In genomic region chr9:99046068-99046467, GRCh38 we compare ENCODE assay signal across 24 cellular contexts. TPM values are rescaled to one million over a fixed set of nuclear protein-coding genes. Genes with fewer than 3 reads are reported as not detected.
DNase-seq lines count a peak whose midpoint lies in the region; ATAC-seq and TF ChIP-seq lines count a peak whose summit lies in the region.
"Had no signal": no experiment of that assay in that cellular context is flagged by ENCODE, and none has a peak within 500 bp of the region (broad histone marks: within the 10 kb centered on the region; RNA-seq: fewer than 3 reads in every experiment).

No MANE protein-coding gene starts in this region.

- no peaks in the 10 kb centered on the region for H3K36me3 Mint-ChIP-seq in WTC11
- H3K36me3 Mint-ChIP-seq in activated T-helper 1 cell treated with anti-CD3 and anti-CD28 coated beads, Interleukin-12 subunit alpha, Interleukin-12 subunit beta, Interleukin-2, Interleukin-4 antibody, amounts not matched to agents 30 ng/mL and 10 ng/mL and 1 ng/mL, durations not matched to agents 14 hours and 24 hours and 36 hours (ENCODE audit: low read depth), result peaks cover 14% of the 10 kb centered on the region

- 0 out of 2 replicates have a peak, but pooled peaks cover 9% of the 10 kb centered on the region for H3K4me1 Mint-ChIP-seq in WTC11
- H3K4me1 Mint-ChIP-seq in activated T-helper 1 cell treated with anti-CD3 and anti-CD28 coated beads, Interleukin-12 subunit alpha, Interleukin-12 subunit beta, Interleukin-2, Interleukin-4 antibody, amounts not matched to agents 30 ng/mL and 10 ng/mL and 1 ng/mL, durations not matched to agents 14 hours and 24 hours and 36 hours (ENCODE audit: low read depth), result peaks cover 69% of the 10 kb centered on the region

- DNase-seq in DMS53 (lab: John Stamatoyannopoulos, UW) (peak; percentile 21), DMS53 treated with DMSO at 0.1 percent for 48 hours (lab: John Stamatoyannopoulos, UW; ENCODE audit: unreplicated experiment) (no peak), WTC11 (ENCODE audit: low spot score) (no peak), stomach (no peak)
- DNase-seq in activated T-helper 1 cell treated with anti-CD3 and anti-CD28 coated beads, Interleukin-12 subunit alpha, Interleukin-12 subunit beta, Interleukin-2, Interleukin-4 antibody, amounts not matched to agents 30 ng/mL and 10 ng/mL and 1 ng/mL, durations not matched to agents 14 hours and 24 hours and 36 hours (ENCODE audit: low spot score), result no peak
- DNase-seq in activated effector memory CD4-positive, alpha-beta T cell treated with Interleukin-2 at 50 U/mL for 16 hours, result no peak
- DNase-seq: ACHN; Caco-2; CD4-positive, alpha-beta memory T cell; DMS153; GDM1; KBM-7; NCI-H1092; NCI-H1436; NCI-H2029; NCI-H226; NCI-H510A treated with DMSO at 0.1 percent for 48 hours; NCI-H82; OCI-M1 had no signal

- H3K9me3 Mint-ChIP-seq in WTC11, result peaks cover 23% of the 10 kb centered on the region
- H3K9me3 Mint-ChIP-seq in activated T-helper 1 cell treated with anti-CD3 and anti-CD28 coated beads, Interleukin-12 subunit alpha, Interleukin-12 subunit beta, Interleukin-2, Interleukin-4 antibody, amounts not matched to agents 30 ng/mL and 10 ng/mL and 1 ng/mL, durations not matched to agents 14 hours and 24 hours and 36 hours, result peaks cover 31% of the 10 kb centered on the region

- no peak overlapping the region for H3K4me3 Mint-ChIP-seq in WTC11
- H3K4me3 Mint-ChIP-seq in activated T-helper 1 cell treated with anti-CD3 and anti-CD28 coated beads, Interleukin-12 subunit alpha, Interleukin-12 subunit beta, Interleukin-2, Interleukin-4 antibody, amounts not matched to agents 30 ng/mL and 10 ng/mL and 1 ng/mL, durations not matched to agents 14 hours and 24 hours and 36 hours, result no peak overlapping the region
- H3K4me3 Mint-ChIP-seq: CD4-positive, alpha-beta memory T cell had no signal

- POLR2A ChIA-PET in WTC11 (lab: Charles Lee), result interaction anchor here (0.6 kb wide), 1 partner anchor 14 kb away, joined by 4 read pairs; no protein-coding TSS in a partner anchor

- no peak for TF ChIP-seq EP300 in stomach (IDR thresholded peaks at IDR 0.05)

- H3K27me3 ChIP-seq in muscle layer of colon (ENCODE audit: control insufficient read depth in 1 of 2, insufficient read depth in 2 of 2, low read length in 2 of 2) (no peaks in the 10 kb centered on the region), stomach (peaks cover 0 to 5% (median 0%) of the 10 kb centered on the region in 3 donors)
- H3K27me3 ChIP-seq: SJSA1 had no signal

- H3K36me3 ChIP-seq in muscle layer of colon (ENCODE audit: insufficient read depth, low read length) (peaks cover 47% of the 10 kb centered on the region), stomach (peaks cover 0 to 53% (median 29%) of the 10 kb centered on the region in 4 donors)
- H3K36me3 ChIP-seq: SJSA1 had no signal

- TF ChIP-seq POLR2A in stomach (IDR thresholded peaks at IDR 0.05), result no peak

- ATAC-seq in WTC11 (peak; percentile 64), HG03139 (IDR thresholded peaks at IDR 0.05; ENCODE audit: unreplicated experiment) (no peak)

- peaks cover 15% of the 10 kb centered on the region for H3K4me1 ChIP-seq in muscle layer of colon (ENCODE audit: insufficient read depth, low read length)
- peaks cover 0 to 14% (median 2%) of the 10 kb centered on the region in 4 donors for H3K4me1 ChIP-seq in stomach
- H3K4me1 ChIP-seq: Caco-2 had no signal

- H3K27me3 Mint-ChIP-seq in WTC11 (ENCODE audit: low read depth), result 0 out of 2 replicates have a peak, but pooled peaks cover 3% of the 10 kb centered on the region
- no peaks in the 10 kb centered on the region for H3K27me3 Mint-ChIP-seq in activated T-helper 1 cell treated with anti-CD3 and anti-CD28 coated beads, Interleukin-12 subunit alpha, Interleukin-12 subunit beta, Interleukin-2, Interleukin-4 antibody, amounts not matched to agents 30 ng/mL and 10 ng/mL and 1 ng/mL, durations not matched to agents 14 hours and 24 hours and 36 hours (ENCODE audit: insufficient read depth)
- H3K27me3 Mint-ChIP-seq: CD4-positive, alpha-beta memory T cell had no signal

- peak overlapping the region; percentile 81 for H3K27ac ChIP-seq in muscle layer of colon (ENCODE audit: low read depth, low read length)
- H3K27ac ChIP-seq in stomach, result peak overlapping the region in 3 of 5 donors; percentile 48 to 81 (median 67)
- H3K27ac ChIP-seq: 22Rv1, SJSA1 had no signal

- TF ChIP-seq CTCF in WTC11 (IDR thresholded peaks at IDR 0.05), result no peak
- TF ChIP-seq CTCF in stomach (IDR thresholded peaks at IDR 0.05), result no peak

- intact Hi-C loops in stomach (cut with DNase I; ENCODE audit: low total_unique reads), result no loop called here
- intact Hi-C loops in activated T-helper 1 cell treated with anti-CD3 and anti-CD28 coated beads, Interleukin-12 subunit alpha, Interleukin-12 subunit beta, Interleukin-2, Interleukin-4 antibody, amounts not matched to agents 30 ng/mL and 10 ng/mL and 1 ng/mL, durations not matched to agents 14 hours and 24 hours and 36 hours (cut with micrococcal nuclease), result no loop called here

- CTCF ChIA-PET in WTC11 (lab: Charles Lee), result no interaction called here

- 87 to 96% (median 93%) methylated on average over 3 of the region's 3 CpGs for WGBS in stomach, 5 donors

- H3K4me3 ChIP-seq in muscle layer of colon (ENCODE audit: low read depth in 1 of 2, low read length in 2 of 2) (no peak overlapping the region), stomach (no peak overlapping the region)
- H3K4me3 ChIP-seq: BLaER1 treated with 17β-estradiol and CSF1 and Interleukin-3, amounts not matched to agents 10 nM and 100 nM; SJSA1 had no signal

- no peak overlapping the region for H3K9ac ChIP-seq in muscle layer of colon (ENCODE audit: low read length)
- H3K9ac ChIP-seq: BLaER1 treated with 17β-estradiol and CSF1 and Interleukin-3, amounts not matched to agents 10 nM and 100 nM had no signal

- H3K27ac Mint-ChIP-seq in WTC11, result no peak overlapping the region
- no peak overlapping the region for H3K27ac Mint-ChIP-seq in activated T-helper 1 cell treated with anti-CD3 and anti-CD28 coated beads, Interleukin-12 subunit alpha, Interleukin-12 subunit beta, Interleukin-2, Interleukin-4 antibody, amounts not matched to agents 30 ng/mL and 10 ng/mL and 1 ng/mL, durations not matched to agents 14 hours and 24 hours and 36 hours

- H3K9me3 ChIP-seq in muscle layer of colon (ENCODE audit: low read length) (peaks cover 7% of the 10 kb centered on the region), stomach (peaks cover 0 to 10% (median 3%) of the 10 kb centered on the region in 4 donors)
- H3K9me3 ChIP-seq: Caco-2 had no signal

TF ChIP-seq in WTC11, 78 proteins besides CTCF, POLR2A, EP300 and RAD21:
- TF ChIP-seq ZNF121 (CRISPR knock-in tag; IDR thresholded peaks at IDR 0.05), result no peak
- TF ChIP-seq, protein P1, sequence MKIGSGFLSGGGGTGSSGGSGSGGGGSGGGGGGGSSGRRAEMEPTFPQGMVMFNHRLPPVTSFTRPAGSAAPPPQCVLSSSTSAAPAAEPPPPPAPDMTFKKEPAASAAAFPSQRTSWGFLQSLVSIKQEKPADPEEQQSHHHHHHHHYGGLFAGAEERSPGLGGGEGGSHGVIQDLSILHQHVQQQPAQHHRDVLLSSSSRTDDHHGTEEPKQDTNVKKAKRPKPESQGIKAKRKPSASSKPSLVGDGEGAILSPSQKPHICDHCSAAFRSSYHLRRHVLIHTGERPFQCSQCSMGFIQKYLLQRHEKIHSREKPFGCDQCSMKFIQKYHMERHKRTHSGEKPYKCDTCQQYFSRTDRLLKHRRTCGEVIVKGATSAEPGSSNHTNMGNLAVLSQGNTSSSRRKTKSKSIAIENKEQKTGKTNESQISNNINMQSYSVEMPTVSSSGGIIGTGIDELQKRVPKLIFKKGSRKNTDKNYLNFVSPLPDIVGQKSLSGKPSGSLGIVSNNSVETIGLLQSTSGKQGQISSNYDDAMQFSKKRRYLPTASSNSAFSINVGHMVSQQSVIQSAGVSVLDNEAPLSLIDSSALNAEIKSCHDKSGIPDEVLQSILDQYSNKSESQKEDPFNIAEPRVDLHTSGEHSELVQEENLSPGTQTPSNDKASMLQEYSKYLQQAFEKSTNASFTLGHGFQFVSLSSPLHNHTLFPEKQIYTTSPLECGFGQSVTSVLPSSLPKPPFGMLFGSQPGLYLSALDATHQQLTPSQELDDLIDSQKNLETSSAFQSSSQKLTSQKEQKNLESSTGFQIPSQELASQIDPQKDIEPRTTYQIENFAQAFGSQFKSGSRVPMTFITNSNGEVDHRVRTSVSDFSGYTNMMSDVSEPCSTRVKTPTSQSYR (CRISPR knock-in tag; IDR thresholded peaks at IDR 0.05), result no peak

RNA-seq across cellular contexts. Expression of gene TGFBR1, which starts 58.8 kb away (rescaled TPM):
- total RNA-seq in WTC11 (2021) (39.0 to 44.6 TPM (median 42.4 TPM) in 3 replicates), stomach (100 to 1,000 TPM in 2 of 5 donors, 10 to 100 TPM in 2, 1 to 10 TPM in 1; 7.2 to 119 (median 56.8) TPM)
- 1 to 10 TPM; 5.2 to 9.1 (median 7.8) TPM for polyA plus RNA-seq in stomach
- total RNA-seq in activated T-helper 1 cell treated with anti-CD3 and anti-CD28 coated beads, Interleukin-12 subunit alpha, Interleukin-12 subunit beta, Interleukin-2, Interleukin-4 antibody, amounts not matched to agents 30 ng/mL and 10 ng/mL and 1 ng/mL, durations not matched to agents 14 hours and 24 hours and 36 hours, result 38.5 and 42.6 TPM in 2 replicates
